7 cellular contexts compared by ENCODE assay signal in genomic region chr2:181393472-181393871, GRCh38.
DNase-seq lines count a peak whose midpoint lies in the region; TF ChIP-seq lines count a peak whose summit lies in the region.

No MANE protein-coding gene starts in this region.

- TF ChIP-seq CTCF in HFFc6 (IDR thresholded peaks at IDR 0.05): no peak
- no peak for TF ChIP-seq CTCF in cardiac fibroblast (IDR thresholded peaks at IDR 0.05; ENCODE audit: low read depth, low read length)

- H3K27ac Mint-ChIP-seq in HFFc6: peak overlapping the region; percentile 97

- peaks cover 20% of the 10 kb centered on the region for H3K4me1 Mint-ChIP-seq in HFFc6 (ENCODE audit: low read depth)

- no peak overlapping the region for H3K4me3 ChIP-seq in cardiac fibroblast (replicated peaks in 1 of 2; ENCODE audit: low read depth in 2 of 2, low read length in 2 of 2)

- H3K4me3 Mint-ChIP-seq in HFFc6: peak overlapping the region; percentile 80

- H3K9me3 Mint-ChIP-seq in HFFc6: no peaks in the 10 kb centered on the region

- no peaks in the 10 kb centered on the region for H3K36me3 Mint-ChIP-seq in HFFc6 (ENCODE audit: low read depth)

- DNase-seq in ELR (ENCODE audit: low read depth): peak; percentile 74
- DNase-seq in HFFc6: peak; percentile 76
- peak; percentile 68 to 93 for DNase-seq in NOMO-1 (lab: John Stamatoyannopoulos, UW; ENCODE audit: unreplicated experiment in 2 of 2)
- peak; percentile 51 to 78 for DNase-seq in cardiac fibroblast (ENCODE audit: low read depth in 2 of 2)
- peak; percentile 20 for DNase-seq in pons (ENCODE audit: low spot score)
- DNase-seq in NCI-H128 (lab: John Stamatoyannopoulos, UW; ENCODE audit: unreplicated experiment): no peak
- DNase-seq in NCI-H1694 treated with DMSO at 0.1 percent for 48 hours (lab: John Stamatoyannopoulos, UW): no peak

- H3K27me3 Mint-ChIP-seq in HFFc6 (ENCODE audit: insufficient read depth): no peaks in the 10 kb centered on the region

Comparison
In these comparisons a context has a peak if more than half of its experiments do, and no peak if none do; other contexts are left out.
1. DNase-seq: peak in ELR (single experiment), HFFc6 (single experiment), NOMO-1 (2 of 2), cardiac fibroblast (2 of 2) and pons (single experiment); none in NCI-H128 (single experiment) and NCI-H1694 treated with DMSO at 0.1 percent for 48 hours (single experiment).